In genomic region chr1:204102719-204103118, GRCh38 we compare ENCODE assay signal across 2 cellular contexts.
TF ChIP-seq lines count a peak whose summit lies in the region.

No MANE protein-coding gene starts in this region.

TF ChIP-seq in HCT116, 20 proteins besides CTCF, POLR2A, EP300 and RAD21:
- TF ChIP-seq ZNF274 (IDR thresholded peaks at IDR 0.05; ENCODE audit: low read depth, low read length) (no peak), EZH2phosphoT487 (IDR thresholded peaks at IDR 0.05; ENCODE audit: borderline replicate concordance) (no peak), SIN3A (IDR thresholded peaks at IDR 0.05; ENCODE audit: low read depth) (no peak), ELF1 (IDR thresholded peaks at IDR 0.05; ENCODE audit: borderline replicate concordance, low read depth) (no peak), SP1 (IDR thresholded peaks at IDR 0.05; ENCODE audit: low read depth) (peak; percentile 72), JUND (IDR thresholded peaks at IDR 0.05) (0 out of 2 replicates have a peak, but pooled peaks have one; percentile 31), EGR1 (IDR thresholded peaks at IDR 0.05; ENCODE audit: low read depth) (peak; percentile 78), TCF7L2 (IDR thresholded peaks at IDR 0.05; ENCODE audit: borderline replicate concordance, extremely low read depth, insufficient read depth, insufficient read length) (no peak)
- TF ChIP-seq, protein P1, sequence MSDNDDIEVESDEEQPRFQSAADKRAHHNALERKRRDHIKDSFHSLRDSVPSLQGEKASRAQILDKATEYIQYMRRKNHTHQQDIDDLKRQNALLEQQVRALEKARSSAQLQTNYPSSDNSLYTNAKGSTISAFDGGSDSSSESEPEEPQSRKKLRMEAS (IDR thresholded peaks at IDR 0.05) = peak; percentile 45; the same call in 1 of the 2 replicates
- TF ChIP-seq, protein P2, sequence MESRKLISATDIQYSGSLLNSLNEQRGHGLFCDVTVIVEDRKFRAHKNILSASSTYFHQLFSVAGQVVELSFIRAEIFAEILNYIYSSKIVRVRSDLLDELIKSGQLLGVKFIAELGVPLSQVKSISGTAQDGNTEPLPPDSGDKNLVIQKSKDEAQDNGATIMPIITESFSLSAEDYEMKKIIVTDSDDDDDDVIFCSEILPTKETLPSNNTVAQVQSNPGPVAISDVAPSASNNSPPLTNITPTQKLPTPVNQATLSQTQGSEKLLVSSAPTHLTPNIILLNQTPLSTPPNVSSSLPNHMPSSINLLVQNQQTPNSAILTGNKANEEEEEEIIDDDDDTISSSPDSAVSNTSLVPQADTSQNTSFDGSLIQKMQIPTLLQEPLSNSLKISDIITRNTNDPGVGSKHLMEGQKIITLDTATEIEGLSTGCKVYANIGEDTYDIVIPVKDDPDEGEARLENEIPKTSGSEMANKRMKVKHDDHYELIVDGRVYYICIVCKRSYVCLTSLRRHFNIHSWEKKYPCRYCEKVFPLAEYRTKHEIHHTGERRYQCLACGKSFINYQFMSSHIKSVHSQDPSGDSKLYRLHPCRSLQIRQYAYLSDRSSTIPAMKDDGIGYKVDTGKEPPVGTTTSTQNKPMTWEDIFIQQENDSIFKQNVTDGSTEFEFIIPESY (IDR thresholded peaks at IDR 0.05; ENCODE audit: extremely low read depth, insufficient replicate concordance, low read length) = no peak
TF ChIP-seq in HCT116: peak in this region for 4.

TF ChIP-seq in H1, 55 proteins besides CTCF, POLR2A, EP300 and RAD21:
- TF ChIP-seq YY1 (IDR thresholded peaks at IDR 0.05; ENCODE audit: low read depth, low read length) = no peak
- TF ChIP-seq EGR1 (IDR thresholded peaks at IDR 0.05; ENCODE audit: borderline replicate concordance, low read depth, low read length) = no peak
